ENCODE assay signal across 8 cellular contexts in the genomic region with DNA sequence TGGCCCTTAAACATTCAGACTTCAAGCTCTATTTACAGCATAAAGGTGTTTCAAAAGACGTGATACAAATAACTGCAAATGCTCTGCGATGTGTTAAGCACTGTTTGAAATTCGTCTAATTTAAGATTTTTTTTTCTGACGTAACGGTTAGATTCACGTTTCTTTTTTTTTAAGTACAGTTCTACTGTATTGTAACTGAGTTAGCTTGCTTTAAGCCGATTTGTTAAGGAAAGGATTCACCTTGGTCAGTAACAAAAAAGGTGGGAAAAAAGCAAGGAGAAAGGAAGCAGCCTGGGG. TPM values are rescaled to one million over a fixed set of nuclear protein-coding genes. Genes with fewer than 3 reads are reported as not detected.
DNase-seq lines count a peak whose midpoint lies in the region; ATAC-seq and TF ChIP-seq lines count a peak whose summit lies in the region.

No MANE protein-coding gene starts in this region.

- H3K27me3 ChIP-seq in RWPE2 (ENCODE audit: insufficient read depth, poor library complexity, severe bottlenecking): peaks cover 42% of the 10 kb centered on the region
- H3K27me3 ChIP-seq in sigmoid colon: peaks cover 14 to 37% (median 27%) of the 10 kb centered on the region in 3 donors

- TF ChIP-seq POLR2A in sigmoid colon (IDR thresholded peaks at IDR 0.05): no peak

- H3K36me3 ChIP-seq in RWPE2 (ENCODE audit: low read depth) (no peaks in the 10 kb centered on the region), sigmoid colon (no peaks in the 10 kb centered on the region)

- TF ChIP-seq CTCF in RWPE2 (IDR thresholded peaks at IDR 0.05; ENCODE audit: poor library complexity, severe bottlenecking) (no peak), fibroblast of mammary gland (conservative IDR thresholded peaks at IDR 0.05; ENCODE audit: control insufficient read depth, insufficient read depth, low read depth, low read length) (no peak), sigmoid colon (IDR thresholded peaks at IDR 0.05) (no peak)

- H3K27ac ChIP-seq in RWPE2 (ENCODE audit: poor library complexity, severe bottlenecking) (no peak overlapping the region), sigmoid colon (peak overlapping the region; percentile 62 to 77 (median 74))

- ATAC-seq in RWPE2 (ENCODE audit: low read depth): no peak

- no peak for DNase-seq in RWPE2 (ENCODE audit: low spot score)
- DNase-seq in fibroblast of mammary gland (ENCODE audit: low read depth): no peak
- no peak for DNase-seq in sigmoid colon
- no peak for DNase-seq in NCI-H2029 treated with DMSO at 0.1 percent for 48 hours (lab: John Stamatoyannopoulos, UW)
- no peak for DNase-seq in NCI-H446 (lab: John Stamatoyannopoulos, UW)
- no peak for DNase-seq in effector CD4-positive, alpha-beta T cell
- DNase-seq in mucosa of gallbladder (ENCODE audit: low spot score): no peak

- 41 to 61% methylated on average over 7 of the region's 7 CpGs for WGBS in sigmoid colon, 2 donors

- intact Hi-C loops in sigmoid colon (cut with DNase I): loop anchor here (1.0 kb wide), 1 partner anchor 56 kb away; no protein-coding TSS in a partner anchor

- H3K9me3 ChIP-seq in RWPE2 (ENCODE audit: severe bottlenecking) (no peaks in the 10 kb centered on the region), sigmoid colon (no peaks in the 10 kb centered on the region)

- peak overlapping the region; percentile 16; the same call in 1 of the 2 replicates for H3K4me3 ChIP-seq in GM08714 (ENCODE audit: low read length)
- peak overlapping the region; percentile 40 for H3K4me3 ChIP-seq in RWPE2 (ENCODE audit: severe bottlenecking)
- H3K4me3 ChIP-seq in fibroblast of mammary gland (ENCODE audit: control insufficient read depth, low read depth, low read length): peak overlapping the region; percentile 48
- peak overlapping the region; percentile 26 to 97 (median 82) for H3K4me3 ChIP-seq in sigmoid colon

- no peak for TF ChIP-seq EP300 in sigmoid colon (IDR thresholded peaks at IDR 0.05)

- H3K4me1 ChIP-seq in RWPE2 (ENCODE audit: insufficient read depth, poor library complexity, severe bottlenecking) (no peaks in the 10 kb centered on the region), sigmoid colon (peaks cover 0 to 36% (median 29%) of the 10 kb centered on the region in 4 donors)

RNA-seq across cellular contexts. Expression of gene MAPT, which starts 0.7 kb away (rescaled TPM):
- total RNA-seq in sigmoid colon (10 to 100 TPM in 3 of 4 donors, 1 to 10 TPM in 1; 7.1 to 20.5 (median 15.2) TPM), mucosa of gallbladder (11.0 TPM)
- polyA plus RNA-seq in sigmoid colon: 1 to 10 TPM in 1 of 3 donors, under 1 TPM in 1, not detected in 1; 0.60 to 2.8 TPM

RNA-seq across cellular contexts. Expression of gene SPPL2C, which starts 49.0 kb away (rescaled TPM):
- total RNA-seq in sigmoid colon (not detected), mucosa of gallbladder (not detected)
- under 1 TPM in 1 of 3 donors, not detected in 2; 0.60 TPM for polyA plus RNA-seq in sigmoid colon

Comparison
In these comparisons a context has a peak if more than half of its experiments do, and no peak if none do; other contexts are left out.
1. H3K4me3 ChIP-seq: peak in every context shown above with its lines; median percentile 82 in sigmoid colon; 48 in fibroblast of mammary gland; 40 in RWPE2; 16 in GM08714.